2 cellular contexts compared by ENCODE assay signal in the genomic region with DNA sequence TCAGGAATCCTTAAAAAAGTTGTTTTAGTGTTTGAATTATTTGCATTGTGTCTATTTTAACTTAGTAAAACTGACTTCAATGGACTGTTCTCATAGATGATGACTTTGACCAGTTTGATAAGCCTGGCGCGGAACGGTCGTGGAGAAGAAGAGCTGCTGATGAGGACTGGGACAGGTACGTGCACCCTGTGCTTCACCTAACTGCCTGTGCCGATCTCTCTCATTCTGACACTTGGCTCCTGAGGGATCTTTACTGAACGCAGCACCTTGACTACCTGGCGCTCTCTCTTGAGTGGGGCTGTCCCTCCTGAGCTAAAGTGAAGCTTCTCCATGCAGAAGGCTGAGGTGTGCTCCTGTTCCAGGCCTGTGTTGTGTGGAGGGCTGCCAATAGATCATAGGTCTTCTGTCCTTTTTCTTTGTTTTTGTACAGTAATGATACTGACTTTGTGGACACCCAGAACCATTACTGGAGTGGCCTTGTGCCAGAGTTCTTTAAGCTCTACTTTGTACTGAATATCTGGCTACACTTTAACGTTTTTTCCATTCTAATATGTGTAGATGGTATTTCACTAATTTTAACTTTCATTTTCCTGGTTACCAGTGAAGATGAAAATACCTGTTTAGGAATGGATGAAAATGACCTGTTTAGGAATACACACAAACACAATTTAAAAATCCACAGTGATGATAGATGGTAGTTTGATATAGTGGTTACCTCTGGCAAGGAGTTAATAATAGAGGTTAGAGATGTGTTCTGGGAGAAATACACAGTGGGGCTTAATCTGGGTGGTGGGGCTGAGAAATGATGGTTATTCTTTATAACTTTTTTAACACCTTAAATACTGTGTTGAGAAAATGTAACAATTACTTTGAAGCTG.
TF ChIP-seq lines count a peak whose summit lies in the region.

No MANE protein-coding gene starts in this region.

TF ChIP-seq in IMR-90, 13 proteins besides CTCF, POLR2A, EP300 and RAD21:
- no peak for TF ChIP-seq MXI1 (IDR thresholded peaks at IDR 0.05; ENCODE audit: borderline replicate concordance, low read depth, low read length)
- TF ChIP-seq FOS (IDR thresholded peaks at IDR 0.05; ENCODE audit: low read depth, low read length) = no peak
- TF ChIP-seq CEBPB (IDR thresholded peaks at IDR 0.05; ENCODE audit: low read depth, low read length) = no peak
- no peak for TF ChIP-seq MAZ (IDR thresholded peaks at IDR 0.05; ENCODE audit: borderline replicate concordance, low read depth, low read length)

TF ChIP-seq in K562, 482 proteins besides CTCF, POLR2A, EP300 and RAD21:
- TF ChIP-seq ZNF316 (IDR thresholded peaks at IDR 0.05) = peak; percentile 74
- TF ChIP-seq ERF (CRISPR knock-in tag; IDR thresholded peaks at IDR 0.05) = no peak
- TF ChIP-seq C11orf30 (IDR thresholded peaks at IDR 0.05; ENCODE audit: low read depth) = peak; percentile 33; the same call in 1 of the 2 replicates
- TF ChIP-seq, protein P1, sequence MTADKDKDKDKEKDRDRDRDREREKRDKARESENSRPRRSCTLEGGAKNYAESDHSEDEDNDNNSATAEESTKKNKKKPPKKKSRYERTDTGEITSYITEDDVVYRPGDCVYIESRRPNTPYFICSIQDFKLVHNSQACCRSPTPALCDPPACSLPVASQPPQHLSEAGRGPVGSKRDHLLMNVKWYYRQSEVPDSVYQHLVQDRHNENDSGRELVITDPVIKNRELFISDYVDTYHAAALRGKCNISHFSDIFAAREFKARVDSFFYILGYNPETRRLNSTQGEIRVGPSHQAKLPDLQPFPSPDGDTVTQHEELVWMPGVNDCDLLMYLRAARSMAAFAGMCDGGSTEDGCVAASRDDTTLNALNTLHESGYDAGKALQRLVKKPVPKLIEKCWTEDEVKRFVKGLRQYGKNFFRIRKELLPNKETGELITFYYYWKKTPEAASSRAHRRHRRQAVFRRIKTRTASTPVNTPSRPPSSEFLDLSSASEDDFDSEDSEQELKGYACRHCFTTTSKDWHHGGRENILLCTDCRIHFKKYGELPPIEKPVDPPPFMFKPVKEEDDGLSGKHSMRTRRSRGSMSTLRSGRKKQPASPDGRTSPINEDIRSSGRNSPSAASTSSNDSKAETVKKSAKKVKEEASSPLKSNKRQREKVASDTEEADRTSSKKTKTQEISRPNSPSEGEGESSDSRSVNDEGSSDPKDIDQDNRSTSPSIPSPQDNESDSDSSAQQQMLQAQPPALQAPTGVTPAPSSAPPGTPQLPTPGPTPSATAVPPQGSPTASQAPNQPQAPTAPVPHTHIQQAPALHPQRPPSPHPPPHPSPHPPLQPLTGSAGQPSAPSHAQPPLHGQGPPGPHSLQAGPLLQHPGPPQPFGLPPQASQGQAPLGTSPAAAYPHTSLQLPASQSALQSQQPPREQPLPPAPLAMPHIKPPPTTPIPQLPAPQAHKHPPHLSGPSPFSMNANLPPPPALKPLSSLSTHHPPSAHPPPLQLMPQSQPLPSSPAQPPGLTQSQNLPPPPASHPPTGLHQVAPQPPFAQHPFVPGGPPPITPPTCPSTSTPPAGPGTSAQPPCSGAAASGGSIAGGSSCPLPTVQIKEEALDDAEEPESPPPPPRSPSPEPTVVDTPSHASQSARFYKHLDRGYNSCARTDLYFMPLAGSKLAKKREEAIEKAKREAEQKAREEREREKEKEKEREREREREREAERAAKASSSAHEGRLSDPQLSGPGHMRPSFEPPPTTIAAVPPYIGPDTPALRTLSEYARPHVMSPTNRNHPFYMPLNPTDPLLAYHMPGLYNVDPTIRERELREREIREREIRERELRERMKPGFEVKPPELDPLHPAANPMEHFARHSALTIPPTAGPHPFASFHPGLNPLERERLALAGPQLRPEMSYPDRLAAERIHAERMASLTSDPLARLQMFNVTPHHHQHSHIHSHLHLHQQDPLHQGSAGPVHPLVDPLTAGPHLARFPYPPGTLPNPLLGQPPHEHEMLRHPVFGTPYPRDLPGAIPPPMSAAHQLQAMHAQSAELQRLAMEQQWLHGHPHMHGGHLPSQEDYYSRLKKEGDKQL (CRISPR knock-in tag; IDR thresholded peaks at IDR 0.05; ENCODE audit: borderline replicate concordance) = no peak
- TF ChIP-seq WHSC1 (IDR thresholded peaks at IDR 0.05; ENCODE audit: low read length) = peak; percentile 30
- TF ChIP-seq, protein P2, sequence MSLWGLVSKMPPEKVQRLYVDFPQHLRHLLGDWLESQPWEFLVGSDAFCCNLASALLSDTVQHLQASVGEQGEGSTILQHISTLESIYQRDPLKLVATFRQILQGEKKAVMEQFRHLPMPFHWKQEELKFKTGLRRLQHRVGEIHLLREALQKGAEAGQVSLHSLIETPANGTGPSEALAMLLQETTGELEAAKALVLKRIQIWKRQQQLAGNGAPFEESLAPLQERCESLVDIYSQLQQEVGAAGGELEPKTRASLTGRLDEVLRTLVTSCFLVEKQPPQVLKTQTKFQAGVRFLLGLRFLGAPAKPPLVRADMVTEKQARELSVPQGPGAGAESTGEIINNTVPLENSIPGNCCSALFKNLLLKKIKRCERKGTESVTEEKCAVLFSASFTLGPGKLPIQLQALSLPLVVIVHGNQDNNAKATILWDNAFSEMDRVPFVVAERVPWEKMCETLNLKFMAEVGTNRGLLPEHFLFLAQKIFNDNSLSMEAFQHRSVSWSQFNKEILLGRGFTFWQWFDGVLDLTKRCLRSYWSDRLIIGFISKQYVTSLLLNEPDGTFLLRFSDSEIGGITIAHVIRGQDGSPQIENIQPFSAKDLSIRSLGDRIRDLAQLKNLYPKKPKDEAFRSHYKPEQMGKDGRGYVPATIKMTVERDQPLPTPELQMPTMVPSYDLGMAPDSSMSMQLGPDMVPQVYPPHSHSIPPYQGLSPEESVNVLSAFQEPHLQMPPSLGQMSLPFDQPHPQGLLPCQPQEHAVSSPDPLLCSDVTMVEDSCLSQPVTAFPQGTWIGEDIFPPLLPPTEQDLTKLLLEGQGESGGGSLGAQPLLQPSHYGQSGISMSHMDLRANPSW (CRISPR knock-in tag; IDR thresholded peaks at IDR 0.05) = no peak
